24 cellular contexts compared by ENCODE assay signal in genomic region chr9:119366909-119367690, GRCh38. TPM values are rescaled to one million over a fixed set of nuclear protein-coding genes. Genes with fewer than 3 reads are reported as not detected.
A peak's percentile ranks its signal among the peaks of the same experiment; 100 is the strongest.
DNase-seq lines count a peak whose midpoint lies in the region; ATAC-seq and TF ChIP-seq lines count a peak whose summit lies in the region.
"Had no signal": no experiment of that assay in that cellular context is flagged by ENCODE, and none has a peak within 500 bp of the region (broad histone marks: within the 10 kb centered on the region; RNA-seq: fewer than 3 reads in every experiment).

No MANE protein-coding gene starts in this region.

- DNase-seq in NCI-H1694 treated with DMSO at 0.1 percent for 48 hours (lab: John Stamatoyannopoulos, UW) (peak; percentile 38), NCI-H1694 (lab: John Stamatoyannopoulos, UW) (no peak), WTC11 (ENCODE audit: low spot score) (no peak), head of caudate nucleus (peak in 23 of 42 donors; percentile 9 to 61 (median 32)), NCI-H2107 (lab: John Stamatoyannopoulos, UW) (no peak)
- DNase-seq in effector memory CD4-positive, alpha-beta T cell, result no peak
- DNase-seq: 8988T; activated CD4-positive, alpha-beta T cell treated with anti-CD3 and anti-CD28 coated beads for 4 hours; activated CD8-positive, alpha-beta memory T cell treated with anti-CD3 and anti-CD28 coated beads, Interleukin-2, amount 50 U/mL, for 4 hours; activated gamma-delta T cell; colonic mucosa; GOT3; naive B cell; NCI-H1048; NCI-H446 treated with DMSO at 0.1 percent for 48 hours; T1000 had no signal

- peaks cover 30% of the 10 kb centered on the region for H3K27me3 ChIP-seq in skeletal muscle satellite cell (ENCODE audit: control insufficient read depth, insufficient read depth, low read length)
- H3K27me3 ChIP-seq in effector memory CD4-positive, alpha-beta T cell (replicated peaks; ENCODE audit: control insufficient read depth, insufficient read depth, low read length, poor library complexity, severe bottlenecking), result no peaks in the 10 kb centered on the region
- H3K27me3 ChIP-seq: BLaER1 had no signal

- H3K4me3 ChIP-seq in skeletal muscle satellite cell (ENCODE audit: low read length), result peak overlapping the region; percentile 71
- H3K4me3 ChIP-seq in effector memory CD4-positive, alpha-beta T cell (ENCODE audit: insufficient read depth, low read depth, low read length, poor library complexity, severe bottlenecking), result no peak overlapping the region
- H3K4me3 ChIP-seq: BLaER1, colonic mucosa, K562, prostate gland, tibial nerve had no signal

- intact Hi-C loops in head of caudate nucleus (cut with DNase I), result loop anchor here (5.0 to 10.0 kb wide), 4 partner anchors 82 to 1582 kb away; no protein-coding TSS in a partner anchor

- no peak overlapping the region for H3K9ac ChIP-seq in skeletal muscle satellite cell (ENCODE audit: low read depth, low read length)
- H3K9ac ChIP-seq: BLaER1 had no signal

- POLR2A ChIA-PET in WTC11 (lab: Charles Lee), result no interaction called here

- H3K27ac Mint-ChIP-seq in WTC11, result no peak overlapping the region
- H3K27ac Mint-ChIP-seq: stimulated activated memory B cell treated with anti-CD40 and anti-IgM and Interleukin-4, amounts not matched to agents 10 μg/mL and 1 μg/mL and 100 μg/mL, for 72 hours had no signal

- H3K36me3 Mint-ChIP-seq in WTC11, result no peaks in the 10 kb centered on the region; the same call in none of the 2 replicates
- H3K36me3 Mint-ChIP-seq: stimulated activated memory B cell treated with anti-CD40 and anti-IgM and Interleukin-4, amounts not matched to agents 10 μg/mL and 1 μg/mL and 100 μg/mL, for 72 hours had no signal

- H3K4me2 ChIP-seq in skeletal muscle satellite cell (ENCODE audit: low read length), result peak overlapping the region; percentile 90
- H3K4me2 ChIP-seq: BLaER1 had no signal

- no peak overlapping the region for H3K27ac ChIP-seq in effector memory CD4-positive, alpha-beta T cell (ENCODE audit: insufficient read depth, low read length, poor library complexity, severe bottlenecking)
- H3K27ac ChIP-seq: BLaER1, colonic mucosa, HL-60, prostate gland, tibial nerve had no signal

- peaks cover 62% of the 10 kb centered on the region for H3K27me3 Mint-ChIP-seq in WTC11 (ENCODE audit: low read depth)

- no peaks in the 10 kb centered on the region for H3K9me3 Mint-ChIP-seq in WTC11

- peak overlapping the region; percentile 95 for H3K4me3 Mint-ChIP-seq in WTC11
- H3K4me3 Mint-ChIP-seq: stimulated activated memory B cell treated with anti-CD40 and anti-IgM and Interleukin-4, amounts not matched to agents 10 μg/mL and 1 μg/mL and 100 μg/mL, for 72 hours had no signal

- CTCF ChIA-PET in WTC11 (lab: Charles Lee), result interaction anchor here (0.6 to 1.2 kb wide), 2 partner anchors 102 to 771 kb away, joined by 3 to 4 read pairs; no protein-coding TSS in a partner anchor

- no peaks in the 10 kb centered on the region for H3K9me3 ChIP-seq in skeletal muscle satellite cell (replicated peaks; ENCODE audit: low read length)
- H3K9me3 ChIP-seq in effector memory CD4-positive, alpha-beta T cell (ENCODE audit: control insufficient read depth, low read length), result no peaks in the 10 kb centered on the region
- H3K9me3 ChIP-seq: BLaER1, colonic mucosa, prostate gland, tibial nerve had no signal

- H3K36me3 ChIP-seq in skeletal muscle satellite cell (ENCODE audit: insufficient read depth, low read length), result no peaks in the 10 kb centered on the region
- H3K36me3 ChIP-seq in effector memory CD4-positive, alpha-beta T cell (ENCODE audit: control insufficient read depth, insufficient read depth, low read length), result no peaks in the 10 kb centered on the region
- H3K36me3 ChIP-seq: BLaER1, colonic mucosa, prostate gland, tibial nerve had no signal

- TF ChIP-seq CTCF in WTC11 (IDR thresholded peaks at IDR 0.05), result no peak

- peaks cover 10% of the 10 kb centered on the region for H3K4me1 ChIP-seq in skeletal muscle satellite cell (ENCODE audit: control insufficient read depth, insufficient read depth, low read length)
- no peaks in the 10 kb centered on the region for H3K4me1 ChIP-seq in effector memory CD4-positive, alpha-beta T cell (ENCODE audit: control insufficient read depth, insufficient read depth, low read length, poor library complexity, severe bottlenecking)
- H3K4me1 ChIP-seq: BLaER1, colonic mucosa had no signal

- ATAC-seq in WTC11, result no peak
- ATAC-seq in GM21381 (IDR thresholded peaks at IDR 0.05; ENCODE audit: unreplicated experiment), result no peak
- ATAC-seq: K562; stimulated activated memory B cell treated with anti-CD40 and anti-IgM and Interleukin-4, amounts not matched to agents 10 μg/mL and 1 μg/mL and 100 μg/mL, for 72 hours had no signal

- peaks cover 69% of the 10 kb centered on the region for H3K4me1 Mint-ChIP-seq in WTC11

TF ChIP-seq in WTC11, 78 proteins besides CTCF, POLR2A, EP300 and RAD21 (continues in another document):
- TF ChIP-seq, protein P1, sequence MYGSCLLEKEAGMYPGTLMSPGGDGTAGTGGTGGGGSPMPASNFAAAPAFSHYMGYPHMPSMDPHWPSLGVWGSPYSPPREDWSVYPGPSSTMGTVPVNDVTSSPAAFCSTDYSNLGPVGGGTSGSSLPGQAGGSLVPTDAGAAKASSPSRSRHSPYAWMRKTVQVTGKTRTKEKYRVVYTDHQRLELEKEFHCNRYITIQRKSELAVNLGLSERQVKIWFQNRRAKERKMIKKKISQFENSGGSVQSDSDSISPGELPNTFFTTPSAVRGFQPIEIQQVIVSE (CRISPR knock-in tag; IDR thresholded peaks at IDR 0.05; ENCODE audit: borderline replicate concordance), result no peak
- TF ChIP-seq PRRX2 (CRISPR knock-in tag; IDR thresholded peaks at IDR 0.05) (no peak), TEAD4 (CRISPR knock-in tag; IDR thresholded peaks at IDR 0.05) (no peak), CBFB (CRISPR knock-in tag; IDR thresholded peaks at IDR 0.05; ENCODE audit: low read depth) (no peak), ESRRA (CRISPR knock-in tag; IDR thresholded peaks at IDR 0.05; ENCODE audit: borderline replicate concordance) (no peak), SMAD4 (CRISPR knock-in tag; IDR thresholded peaks at IDR 0.05) (no peak)
- TF ChIP-seq, protein P2, sequence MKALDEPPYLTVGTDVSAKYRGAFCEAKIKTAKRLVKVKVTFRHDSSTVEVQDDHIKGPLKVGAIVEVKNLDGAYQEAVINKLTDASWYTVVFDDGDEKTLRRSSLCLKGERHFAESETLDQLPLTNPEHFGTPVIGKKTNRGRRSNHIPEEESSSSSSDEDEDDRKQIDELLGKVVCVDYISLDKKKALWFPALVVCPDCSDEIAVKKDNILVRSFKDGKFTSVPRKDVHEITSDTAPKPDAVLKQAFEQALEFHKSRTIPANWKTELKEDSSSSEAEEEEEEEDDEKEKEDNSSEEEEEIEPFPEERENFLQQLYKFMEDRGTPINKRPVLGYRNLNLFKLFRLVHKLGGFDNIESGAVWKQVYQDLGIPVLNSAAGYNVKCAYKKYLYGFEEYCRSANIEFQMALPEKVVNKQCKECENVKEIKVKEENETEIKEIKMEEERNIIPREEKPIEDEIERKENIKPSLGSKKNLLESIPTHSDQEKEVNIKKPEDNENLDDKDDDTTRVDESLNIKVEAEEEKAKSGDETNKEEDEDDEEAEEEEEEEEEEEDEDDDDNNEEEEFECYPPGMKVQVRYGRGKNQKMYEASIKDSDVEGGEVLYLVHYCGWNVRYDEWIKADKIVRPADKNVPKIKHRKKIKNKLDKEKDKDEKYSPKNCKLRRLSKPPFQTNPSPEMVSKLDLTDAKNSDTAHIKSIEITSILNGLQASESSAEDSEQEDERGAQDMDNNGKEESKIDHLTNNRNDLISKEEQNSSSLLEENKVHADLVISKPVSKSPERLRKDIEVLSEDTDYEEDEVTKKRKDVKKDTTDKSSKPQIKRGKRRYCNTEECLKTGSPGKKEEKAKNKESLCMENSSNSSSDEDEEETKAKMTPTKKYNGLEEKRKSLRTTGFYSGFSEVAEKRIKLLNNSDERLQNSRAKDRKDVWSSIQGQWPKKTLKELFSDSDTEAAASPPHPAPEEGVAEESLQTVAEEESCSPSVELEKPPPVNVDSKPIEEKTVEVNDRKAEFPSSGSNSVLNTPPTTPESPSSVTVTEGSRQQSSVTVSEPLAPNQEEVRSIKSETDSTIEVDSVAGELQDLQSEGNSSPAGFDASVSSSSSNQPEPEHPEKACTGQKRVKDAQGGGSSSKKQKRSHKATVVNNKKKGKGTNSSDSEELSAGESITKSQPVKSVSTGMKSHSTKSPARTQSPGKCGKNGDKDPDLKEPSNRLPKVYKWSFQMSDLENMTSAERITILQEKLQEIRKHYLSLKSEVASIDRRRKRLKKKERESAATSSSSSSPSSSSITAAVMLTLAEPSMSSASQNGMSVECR (CRISPR knock-in tag; IDR thresholded peaks at IDR 0.05; ENCODE audit: borderline replicate concordance), result no peak
- TF ChIP-seq, protein P3, sequence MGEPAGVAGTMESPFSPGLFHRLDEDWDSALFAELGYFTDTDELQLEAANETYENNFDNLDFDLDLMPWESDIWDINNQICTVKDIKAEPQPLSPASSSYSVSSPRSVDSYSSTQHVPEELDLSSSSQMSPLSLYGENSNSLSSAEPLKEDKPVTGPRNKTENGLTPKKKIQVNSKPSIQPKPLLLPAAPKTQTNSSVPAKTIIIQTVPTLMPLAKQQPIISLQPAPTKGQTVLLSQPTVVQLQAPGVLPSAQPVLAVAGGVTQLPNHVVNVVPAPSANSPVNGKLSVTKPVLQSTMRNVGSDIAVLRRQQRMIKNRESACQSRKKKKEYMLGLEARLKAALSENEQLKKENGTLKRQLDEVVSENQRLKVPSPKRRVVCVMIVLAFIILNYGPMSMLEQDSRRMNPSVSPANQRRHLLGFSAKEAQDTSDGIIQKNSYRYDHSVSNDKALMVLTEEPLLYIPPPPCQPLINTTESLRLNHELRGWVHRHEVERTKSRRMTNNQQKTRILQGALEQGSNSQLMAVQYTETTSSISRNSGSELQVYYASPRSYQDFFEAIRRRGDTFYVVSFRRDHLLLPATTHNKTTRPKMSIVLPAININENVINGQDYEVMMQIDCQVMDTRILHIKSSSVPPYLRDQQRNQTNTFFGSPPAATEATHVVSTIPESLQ (CRISPR knock-in tag; IDR thresholded peaks at IDR 0.05), result no peak

RNA-seq across cellular contexts. Expression of gene BRINP1, which starts 2.1 kb away (rescaled TPM):
- total RNA-seq in WTC11 (2021), result 16.4 to 19.5 TPM (median 18.4 TPM) in 3 replicates
- 0.76 and 2.0 TPM in 2 replicates for total RNA-seq in skeletal muscle satellite cell (2012; rRNA removed)
- total RNA-seq: K562, tibial nerve had no signal

Comparison
In these comparisons a context has a peak if more than half of its experiments do, and no peak if none do; other contexts are left out.
1. DNase-seq: peak in NCI-H1694 treated with DMSO at 0.1 percent for 48 hours (single experiment) and head of caudate nucleus (23 of 42); none in NCI-H1694 (single experiment), WTC11 (single experiment), NCI-H2107 (single experiment) and effector memory CD4-positive, alpha-beta T cell (0 of 3).